Comparison of ENCODE assay signal across 9 cellular contexts in the genomic region with DNA sequence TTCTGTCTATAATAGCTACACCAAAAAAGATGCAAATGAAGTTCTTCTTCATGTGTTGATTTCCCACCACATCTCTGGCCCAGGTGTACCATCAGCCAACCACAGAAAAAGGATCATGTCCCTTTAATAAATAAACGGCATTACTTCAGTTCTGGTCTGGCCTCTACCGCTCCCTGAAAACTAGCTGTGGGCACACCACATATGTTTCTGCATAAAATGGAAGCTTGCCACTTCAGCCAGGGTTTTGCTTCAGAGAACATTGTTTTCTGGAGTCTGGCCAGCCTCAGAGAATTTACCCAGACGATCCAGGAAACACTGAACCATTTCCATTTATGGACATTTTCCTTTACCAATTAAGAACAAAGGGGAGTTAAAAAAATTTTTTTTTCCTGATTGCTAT. TPM values are rescaled to one million over a fixed set of nuclear protein-coding genes. Genes with fewer than 3 reads are reported as not detected.
DNase-seq lines count a peak whose midpoint lies in the region; ATAC-seq and TF ChIP-seq lines count a peak whose summit lies in the region.
"Had no signal": no experiment of that assay in that cellular context is flagged by ENCODE, and none has a peak within 500 bp of the region (broad histone marks: within the 10 kb centered on the region; RNA-seq: fewer than 3 reads in every experiment).

No MANE protein-coding gene starts in this region.

- no peaks in the 10 kb centered on the region for H3K36me3 ChIP-seq in thoracic aorta
- H3K36me3 ChIP-seq: Peyer's patch had no signal

- ATAC-seq in SK-N-SH treated with all-trans-retinoic acid at 6 μM for 48 hours, result peak; percentile 94
- ATAC-seq in left cardiac atrium, result peak; percentile 72 to 83
- no peak for ATAC-seq in thoracic aorta (ENCODE audit: insufficient number of reproducible peaks, low FRiP score, low read depth)
- no peak for ATAC-seq in T-cell (replicated peaks in 1 of 4)

- H3K4me1 ChIP-seq in thoracic aorta (ENCODE audit: control insufficient read depth in 1 of 2, low read depth in 2 of 2), result peaks cover 14 to 44% of the 10 kb centered on the region in 2 donors

- H3K9me3 Mint-ChIP-seq in T-cell, result no peaks in the 10 kb centered on the region
- H3K9me3 Mint-ChIP-seq: neural crest cell had no signal

- no peaks in the 10 kb centered on the region for H3K27me3 ChIP-seq in thoracic aorta (replicated peaks; ENCODE audit: insufficient read depth)
- H3K27me3 ChIP-seq: Peyer's patch had no signal

- peak overlapping the region; percentile 78 to 87 for H3K27ac ChIP-seq in thoracic aorta

- TF ChIP-seq CTCF in thoracic aorta (IDR thresholded peaks at IDR 0.05), result no peak

- DNase-seq in HCEC 1CT (peak; percentile 83), left cardiac atrium (peak; percentile 74), thoracic aorta (ENCODE audit: low spot score) (peak; percentile 25), D341Med (ENCODE audit: low spot score) (no peak), T-cell (no peak)
- no peak for DNase-seq in activated CD4-positive, alpha-beta T cell treated with anti-CD3 and anti-CD28 coated beads, Interleukin-2, amount 50 U/mL, for 48 hours

- no peaks in the 10 kb centered on the region for H3K36me3 Mint-ChIP-seq in T-cell

- POLR2A ChIA-PET in T-cell (lab: Charles Lee), result no interaction called here

- peak overlapping the region; percentile 36 for H3K4me3 ChIP-seq in thoracic aorta
- H3K4me3 ChIP-seq: Peyer's patch had no signal

- peaks cover 7 to 10% (median 8%) of the 10 kb centered on the region in 3 donors for H3K4me1 Mint-ChIP-seq in T-cell

- H3K9me3 ChIP-seq in thoracic aorta, result no peaks in the 10 kb centered on the region
- H3K9me3 ChIP-seq: Peyer's patch had no signal

- H3K27me3 Mint-ChIP-seq in T-cell, result peaks cover 0 to 8% of the 10 kb centered on the region in 2 donors

- H3K27ac Mint-ChIP-seq in T-cell, result no peak overlapping the region

- CTCF ChIA-PET in T-cell (lab: Charles Lee), result no interaction called here

- intact Hi-C loops in left cardiac atrium (cut with DNase I), result no loop called here

- no peak overlapping the region for H3K4me3 Mint-ChIP-seq in T-cell
- H3K4me3 Mint-ChIP-seq: neural crest cell had no signal

TF ChIP-seq in SK-N-SH treated with all-trans-retinoic acid at 6 μM for 48 hours, 23 proteins besides CTCF, POLR2A, EP300 and RAD21:
- TF ChIP-seq ZC3H10 (CRISPR knock-in tag; IDR thresholded peaks at IDR 0.05) (no peak), ZNF8 (CRISPR knock-in tag; IDR thresholded peaks at IDR 0.05) (no peak), ZNF565 (CRISPR knock-in tag; conservative IDR thresholded peaks at IDR 0.05; ENCODE audit: low read depth) (no peak), OSR1 (CRISPR knock-in tag; IDR thresholded peaks at IDR 0.05) (no peak), TOX (CRISPR knock-in tag; IDR thresholded peaks at IDR 0.05; ENCODE audit: borderline replicate concordance) (no peak), ZFP3 (CRISPR knock-in tag; IDR thresholded peaks at IDR 0.05) (no peak), SNAI2 (CRISPR knock-in tag; IDR thresholded peaks at IDR 0.05) (no peak), ISL1 (CRISPR knock-in tag; IDR thresholded peaks at IDR 0.05) (no peak), GLIS3 (CRISPR knock-in tag; IDR thresholded peaks at IDR 0.05) (no peak), CSDC2 (CRISPR knock-in tag; IDR thresholded peaks at IDR 0.05) (no peak), ZNF70 (CRISPR knock-in tag; IDR thresholded peaks at IDR 0.05) (no peak), BACH2 (CRISPR knock-in tag; IDR thresholded peaks at IDR 0.05; ENCODE audit: borderline replicate concordance) (no peak), ARNTL (CRISPR knock-in tag; IDR thresholded peaks at IDR 0.05; ENCODE audit: borderline replicate concordance, low read depth) (no peak), ZFP30 (CRISPR knock-in tag; IDR thresholded peaks at IDR 0.05) (no peak), TCF4 (CRISPR knock-in tag; IDR thresholded peaks at IDR 0.05; ENCODE audit: borderline replicate concordance) (no peak)
- TF ChIP-seq, protein P1, sequence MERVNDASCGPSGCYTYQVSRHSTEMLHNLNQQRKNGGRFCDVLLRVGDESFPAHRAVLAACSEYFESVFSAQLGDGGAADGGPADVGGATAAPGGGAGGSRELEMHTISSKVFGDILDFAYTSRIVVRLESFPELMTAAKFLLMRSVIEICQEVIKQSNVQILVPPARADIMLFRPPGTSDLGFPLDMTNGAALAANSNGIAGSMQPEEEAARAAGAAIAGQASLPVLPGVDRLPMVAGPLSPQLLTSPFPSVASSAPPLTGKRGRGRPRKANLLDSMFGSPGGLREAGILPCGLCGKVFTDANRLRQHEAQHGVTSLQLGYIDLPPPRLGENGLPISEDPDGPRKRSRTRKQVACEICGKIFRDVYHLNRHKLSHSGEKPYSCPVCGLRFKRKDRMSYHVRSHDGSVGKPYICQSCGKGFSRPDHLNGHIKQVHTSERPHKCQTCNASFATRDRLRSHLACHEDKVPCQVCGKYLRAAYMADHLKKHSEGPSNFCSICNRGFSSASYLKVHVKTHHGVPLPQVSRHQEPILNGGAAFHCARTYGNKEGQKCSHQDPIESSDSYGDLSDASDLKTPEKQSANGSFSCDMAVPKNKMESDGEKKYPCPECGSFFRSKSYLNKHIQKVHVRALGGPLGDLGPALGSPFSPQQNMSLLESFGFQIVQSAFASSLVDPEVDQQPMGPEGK (CRISPR knock-in tag; IDR thresholded peaks at IDR 0.05; ENCODE audit: borderline replicate concordance), result no peak
- TF ChIP-seq, protein P2, sequence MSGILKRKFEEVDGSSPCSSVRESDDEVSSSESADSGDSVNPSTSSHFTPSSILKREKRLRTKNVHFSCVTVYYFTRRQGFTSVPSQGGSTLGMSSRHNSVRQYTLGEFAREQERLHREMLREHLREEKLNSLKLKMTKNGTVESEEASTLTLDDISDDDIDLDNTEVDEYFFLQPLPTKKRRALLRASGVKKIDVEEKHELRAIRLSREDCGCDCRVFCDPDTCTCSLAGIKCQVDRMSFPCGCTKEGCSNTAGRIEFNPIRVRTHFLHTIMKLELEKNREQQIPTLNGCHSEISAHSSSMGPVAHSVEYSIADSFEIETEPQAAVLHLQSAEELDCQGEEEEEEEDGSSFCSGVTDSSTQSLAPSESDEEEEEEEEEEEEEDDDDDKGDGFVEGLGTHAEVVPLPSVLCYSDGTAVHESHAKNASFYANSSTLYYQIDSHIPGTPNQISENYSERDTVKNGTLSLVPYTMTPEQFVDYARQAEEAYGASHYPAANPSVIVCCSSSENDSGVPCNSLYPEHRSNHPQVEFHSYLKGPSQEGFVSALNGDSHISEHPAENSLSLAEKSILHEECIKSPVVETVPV (CRISPR knock-in tag; IDR thresholded peaks at IDR 0.05), result no peak
- TF ChIP-seq, protein P3, sequence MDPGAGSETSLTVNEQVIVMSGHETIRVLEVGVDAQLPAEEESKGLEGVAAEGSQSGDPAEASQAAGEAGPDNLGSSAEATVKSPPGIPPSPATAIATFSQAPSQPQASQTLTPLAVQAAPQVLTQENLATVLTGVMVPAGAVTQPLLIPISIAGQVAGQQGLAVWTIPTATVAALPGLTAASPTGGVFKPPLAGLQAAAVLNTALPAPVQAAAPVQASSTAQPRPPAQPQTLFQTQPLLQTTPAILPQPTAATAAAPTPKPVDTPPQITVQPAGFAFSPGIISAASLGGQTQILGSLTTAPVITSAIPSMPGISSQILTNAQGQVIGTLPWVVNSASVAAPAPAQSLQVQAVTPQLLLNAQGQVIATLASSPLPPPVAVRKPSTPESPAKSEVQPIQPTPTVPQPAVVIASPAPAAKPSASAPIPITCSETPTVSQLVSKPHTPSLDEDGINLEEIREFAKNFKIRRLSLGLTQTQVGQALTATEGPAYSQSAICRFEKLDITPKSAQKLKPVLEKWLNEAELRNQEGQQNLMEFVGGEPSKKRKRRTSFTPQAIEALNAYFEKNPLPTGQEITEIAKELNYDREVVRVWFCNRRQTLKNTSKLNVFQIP (CRISPR knock-in tag; IDR thresholded peaks at IDR 0.05; ENCODE audit: borderline replicate concordance, low read depth), result no peak
- TF ChIP-seq, protein P4, sequence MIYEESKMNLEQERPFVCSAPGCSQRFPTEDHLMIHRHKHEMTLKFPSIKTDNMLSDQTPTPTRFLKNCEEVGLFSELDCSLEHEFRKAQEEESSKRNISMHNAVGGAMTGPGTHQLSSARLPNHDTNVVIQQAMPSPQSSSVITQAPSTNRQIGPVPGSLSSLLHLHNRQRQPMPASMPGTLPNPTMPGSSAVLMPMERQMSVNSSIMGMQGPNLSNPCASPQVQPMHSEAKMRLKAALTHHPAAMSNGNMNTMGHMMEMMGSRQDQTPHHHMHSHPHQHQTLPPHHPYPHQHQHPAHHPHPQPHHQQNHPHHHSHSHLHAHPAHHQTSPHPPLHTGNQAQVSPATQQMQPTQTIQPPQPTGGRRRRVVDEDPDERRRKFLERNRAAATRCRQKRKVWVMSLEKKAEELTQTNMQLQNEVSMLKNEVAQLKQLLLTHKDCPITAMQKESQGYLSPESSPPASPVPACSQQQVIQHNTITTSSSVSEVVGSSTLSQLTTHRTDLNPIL (CRISPR knock-in tag; IDR thresholded peaks at IDR 0.05; ENCODE audit: low read depth), result no peak

RNA-seq across cellular contexts. Expression of a gene that starts 5.9 kb away (rescaled TPM):
- 1 to 10 TPM; 2.1 to 6.0 TPM for total RNA-seq in left cardiac atrium
- total RNA-seq in thoracic aorta, result 1 to 10 TPM in 1 of 2 donors, under 1 TPM in 1; 0.54 to 4.5 TPM
- total RNA-seq in T-cell, result under 1 TPM in 3 of 5 donors, not detected in 2; 0.03 to 0.15 (median 0.09) TPM
- total RNA-seq: neural crest cell had no signal

Comparison
In these comparisons a context has a peak if more than half of its experiments do, and no peak if none do; other contexts are left out.
1. DNase-seq: peak in HCEC 1CT (single experiment), left cardiac atrium (single experiment) and thoracic aorta (single experiment); none in D341Med (single experiment), T-cell (0 of 34) and activated CD4-positive, alpha-beta T cell treated with anti-CD3 and anti-CD28 coated beads, Interleukin-2, amount 50 U/mL, for 48 hours (0 of 2).
2. ATAC-seq: peak in SK-N-SH treated with all-trans-retinoic acid at 6 μM for 48 hours (single experiment) and left cardiac atrium (2 of 2); none in thoracic aorta (single experiment) and T-cell (0 of 4).